Comparison of ENCODE assay signal across 21 cellular contexts in the genomic region with DNA sequence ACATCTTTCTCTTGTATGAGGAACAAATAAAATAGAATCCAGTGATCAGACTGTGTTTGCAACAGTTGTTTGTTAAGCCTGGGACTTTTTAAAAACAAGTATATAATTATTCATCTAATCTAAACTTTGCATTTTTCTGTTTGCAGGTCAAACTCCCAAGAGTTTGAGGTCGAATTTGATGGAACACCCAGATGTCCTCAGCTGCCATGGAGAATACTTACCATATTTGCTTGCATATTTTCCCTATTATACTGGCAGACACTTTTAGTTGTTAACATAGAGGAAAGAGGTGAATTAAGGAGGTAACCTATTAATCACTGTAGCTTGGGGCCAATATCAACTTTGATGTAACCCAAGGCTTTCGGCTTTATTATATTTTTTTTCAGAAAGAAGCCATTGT.
"Had no signal": no experiment of that assay in that cellular context is flagged by ENCODE, and none has a peak within 500 bp of the region (broad histone marks: within the 10 kb centered on the region; RNA-seq: fewer than 3 reads in every experiment).

No MANE protein-coding gene starts in this region.

- H3K27me3 Mint-ChIP-seq: activated CD8-positive, alpha-beta memory T cell treated with anti-CD3 and anti-CD28 coated beads, Interleukin-2, amount 10 ng/mL, durations not matched to agents 7 days and 5 days had no signal

- ATAC-seq: activated CD8-positive, alpha-beta memory T cell treated with anti-CD3 and anti-CD28 coated beads, Interleukin-2, amount 10 ng/mL, durations not matched to agents 7 days and 5 days; heart left ventricle; left lobe of liver; mucosa of descending colon; natural killer cell treated with Interleukin-12 subunit alpha and Interleukin-12 subunit beta and Interleukin-15 and Interleukin-18, amount 100 ng/mL, for 72 hours had no signal

- FAIRE-seq: endothelial cell of umbilical vein had no signal

- H3K36me3 ChIP-seq: breast epithelium, heart left ventricle, prostate gland, sigmoid colon had no signal

- H3K4me1 ChIP-seq: breast epithelium, heart left ventricle, prostate gland had no signal

- H3K4me3 ChIP-seq: breast epithelium, heart left ventricle, mucosa of descending colon, prostate gland, sigmoid colon had no signal

- H3K4me3 Mint-ChIP-seq: activated CD8-positive, alpha-beta memory T cell treated with anti-CD3 and anti-CD28 coated beads, Interleukin-2, amount 10 ng/mL, durations not matched to agents 7 days and 5 days; activated naive CD4-positive, alpha-beta T cell treated with anti-CD3 and anti-CD28 coated beads, Interleukin-2, amount 50 U/mL, for 24 hours; activated T-cell treated with anti-CD3 and anti-CD28 coated beads, Interleukin-2, amount 50 U/mL, for 24 hours; natural killer cell treated with Interleukin-12 subunit alpha and Interleukin-12 subunit beta and Interleukin-15 and Interleukin-18, amount 100 ng/mL, for 72 hours had no signal

- H3K9me3 Mint-ChIP-seq: activated T-cell treated with anti-CD3 and anti-CD28 coated beads, Interleukin-2, amount 50 U/mL, for 24 hours had no signal

- H3K27ac Mint-ChIP-seq: activated CD8-positive, alpha-beta memory T cell treated with anti-CD3 and anti-CD28 coated beads, Interleukin-2, amount 10 ng/mL, durations not matched to agents 7 days and 5 days; activated naive CD4-positive, alpha-beta T cell treated with anti-CD3 and anti-CD28 coated beads, Interleukin-2, amount 50 U/mL, for 24 hours; activated T-cell treated with anti-CD3 and anti-CD28 coated beads, Interleukin-2, amount 50 U/mL, for 24 hours; natural killer cell treated with Interleukin-12 subunit alpha and Interleukin-12 subunit beta and Interleukin-15 and Interleukin-18, amount 100 ng/mL, for 72 hours had no signal

- H3K27ac ChIP-seq: breast epithelium, heart left ventricle, prostate gland had no signal

- DNase-seq: activated CD4-positive, alpha-beta T cell treated with anti-CD3 and anti-CD28 coated beads for 1 hour; activated CD4-positive, alpha-beta T cell treated with anti-CD3 and anti-CD28 coated beads, Interleukin-2, amount 50 U/mL, for 48 hours; activated CD8-positive, alpha-beta memory T cell treated with anti-CD3 and anti-CD28 coated beads, Interleukin-2, amount 10 ng/mL, durations not matched to agents 7 days and 5 days; activated effector memory CD4-positive, alpha-beta T cell treated with Interleukin-2 at 50 U/mL for 16 hours; activated T-cell treated with anti-CD3 and anti-CD28 coated beads, Interleukin-2, amount 50 U/mL, for 24 hours; foreskin melanocyte; heart left ventricle; islet precursor cell; mammary epithelial cell; mucosa of descending colon; nucleus accumbens; sigmoid colon; stimulated activated CD4-positive, alpha-beta T cell treated with anti-CD3 and anti-CD28 coated beads, Interleukin-2, amount 100 ng/mL, for 48 hours; stimulated activated naive CD4-positive, alpha-beta T cell treated with Interleukin-2 at 50 U/mL for 16 hours; trophoblast cell had no signal

- H3K9me3 ChIP-seq: mucosa of descending colon, prostate gland, sigmoid colon had no signal

- H3K36me3 Mint-ChIP-seq: activated CD8-positive, alpha-beta memory T cell treated with anti-CD3 and anti-CD28 coated beads, Interleukin-2, amount 10 ng/mL, durations not matched to agents 7 days and 5 days; activated naive CD4-positive, alpha-beta T cell treated with anti-CD3 and anti-CD28 coated beads, Interleukin-2, amount 50 U/mL, for 24 hours had no signal

- H3K27me3 ChIP-seq: sigmoid colon had no signal

- H3K4me1 Mint-ChIP-seq: activated CD8-positive, alpha-beta memory T cell treated with anti-CD3 and anti-CD28 coated beads, Interleukin-2, amount 10 ng/mL, durations not matched to agents 7 days and 5 days; activated naive CD4-positive, alpha-beta T cell treated with anti-CD3 and anti-CD28 coated beads, Interleukin-2, amount 50 U/mL, for 24 hours had no signal
